ENCODE assay signal across 1 cellular context in genomic region chr15:35307026-35307425, GRCh38.
TF ChIP-seq lines count a peak whose summit lies in the region.

No MANE protein-coding gene starts in this region.

TF ChIP-seq in IMR-90, 13 proteins besides CTCF, POLR2A, EP300 and RAD21 (continued from another document):
- TF ChIP-seq FOS (IDR thresholded peaks at IDR 0.05; ENCODE audit: low read depth, low read length): no peak
- TF ChIP-seq MAZ (IDR thresholded peaks at IDR 0.05; ENCODE audit: borderline replicate concordance, low read depth, low read length): no peak
- TF ChIP-seq USF2 (IDR thresholded peaks at IDR 0.05; ENCODE audit: low read depth, low read length): no peak
- no peak for TF ChIP-seq SMC3 (IDR thresholded peaks at IDR 0.05; ENCODE audit: low read depth, low read length)
- TF ChIP-seq RCOR1 (IDR thresholded peaks at IDR 0.05; ENCODE audit: insufficient replicate concordance, low read length): no peak
- no peak for TF ChIP-seq CHD1 (IDR thresholded peaks at IDR 0.05; ENCODE audit: low read depth, low read length)
- no peak for TF ChIP-seq MXI1 (IDR thresholded peaks at IDR 0.05; ENCODE audit: borderline replicate concordance, low read depth, low read length)
- no peak for TF ChIP-seq CEBPB (IDR thresholded peaks at IDR 0.05; ENCODE audit: low read depth, low read length)
- TF ChIP-seq BHLHE40 (IDR thresholded peaks at IDR 0.05; ENCODE audit: low read depth, low read length): no peak
- no peak for TF ChIP-seq MAFK (IDR thresholded peaks at IDR 0.05; ENCODE audit: low read depth, low read length)
- TF ChIP-seq ELK1 (IDR thresholded peaks at IDR 0.05; ENCODE audit: borderline replicate concordance, low read depth, low read length): no peak
